13 cellular contexts compared by ENCODE assay signal in the genomic region with DNA sequence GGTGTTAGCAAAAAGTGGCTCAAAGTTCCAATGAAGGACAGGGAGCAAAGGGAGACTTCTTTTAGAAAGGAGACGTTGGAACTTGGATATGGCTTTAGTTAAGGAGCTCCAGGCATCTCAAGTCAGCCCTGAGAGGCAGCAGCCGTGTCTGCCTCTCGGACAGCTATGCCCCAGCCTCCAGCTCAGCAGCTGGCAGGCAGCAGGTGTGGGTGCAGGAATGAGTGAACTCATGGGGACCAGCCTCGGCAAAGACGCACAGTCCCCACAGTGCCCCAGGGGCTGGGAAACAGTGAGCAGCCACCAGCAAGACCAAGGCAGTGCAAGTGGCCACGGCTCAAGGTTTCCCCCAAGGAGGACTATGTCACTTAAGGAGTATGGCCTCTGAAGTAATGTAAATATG. TPM values are rescaled to one million over a fixed set of nuclear protein-coding genes. Genes with fewer than 3 reads are reported as not detected.
DNase-seq lines count a peak whose midpoint lies in the region; ATAC-seq and TF ChIP-seq lines count a peak whose summit lies in the region.
"Had no signal": no experiment of that assay in that cellular context is flagged by ENCODE, and none has a peak within 500 bp of the region (broad histone marks: within the 10 kb centered on the region; RNA-seq: fewer than 3 reads in every experiment).

No MANE protein-coding gene starts in this region.

- H3K4me3 ChIP-seq in right atrium auricular region, result no peak overlapping the region
- no peak overlapping the region for H3K4me3 ChIP-seq in neuronal stem cell (ENCODE audit: low read length in 2 of 2)
- no peak overlapping the region for H3K4me3 ChIP-seq in mucosa of descending colon

- H3K36me3 Mint-ChIP-seq in dendritic cell treated with granulocyte-macrophage colony-stimulating factor and Interleukin-4, amounts not matched to agents 40 ng/mL and 50 ng/mL, for 4 days (ENCODE audit: low read depth), result no peaks in the 10 kb centered on the region
- H3K36me3 Mint-ChIP-seq in activated CD8-positive, alpha-beta memory T cell treated with anti-CD3 and anti-CD28 coated beads, Interleukin-2, amount 10 ng/mL, durations not matched to agents 7 days and 5 days, result no peaks in the 10 kb centered on the region

- peaks cover 41% of the 10 kb centered on the region for H3K27me3 Mint-ChIP-seq in dendritic cell treated with granulocyte-macrophage colony-stimulating factor and Interleukin-4, amounts not matched to agents 40 ng/mL and 50 ng/mL, for 4 days
- peaks cover 61% of the 10 kb centered on the region for H3K27me3 Mint-ChIP-seq in activated CD8-positive, alpha-beta memory T cell treated with anti-CD3 and anti-CD28 coated beads, Interleukin-2, amount 10 ng/mL, durations not matched to agents 7 days and 5 days

- DNase-seq in right atrium auricular region (ENCODE audit: low spot score) (no peak), cardiac septum (ENCODE audit: low spot score) (no peak), neuronal stem cell (ENCODE audit: low spot score) (no peak), medulla oblongata (ENCODE audit: extremely low spot score) (no peak), mucosa of descending colon (no peak), AG08396 (ENCODE audit: low spot score) (no peak)
- DNase-seq in activated CD8-positive, alpha-beta memory T cell treated with anti-CD3 and anti-CD28 coated beads, Interleukin-2, amount 10 ng/mL, durations not matched to agents 7 days and 5 days, result no peak
- DNase-seq: activated CD4-positive, alpha-beta T cell treated with anti-CD3 and anti-CD28 coated beads for 4 hours; DMS79; midbrain had no signal

- no peak overlapping the region for H2BK12ac ChIP-seq in neuronal stem cell (ENCODE audit: low read length)

- no peak overlapping the region for H4K91ac ChIP-seq in neuronal stem cell (ENCODE audit: low read depth, low read length, poor library complexity)

- H4K8ac ChIP-seq in neuronal stem cell (ENCODE audit: low read depth, low read length), result no peak overlapping the region

- H2AFZ ChIP-seq in neuronal stem cell (ENCODE audit: low read length), result peak overlapping the region; percentile 71

- intact Hi-C loops in cardiac septum (cut with DNase I), result loop anchor here (5.0 kb wide), 1 partner anchor 37 kb away; no protein-coding TSS in a partner anchor
- intact Hi-C loops in dendritic cell treated with granulocyte-macrophage colony-stimulating factor and Interleukin-4, amounts not matched to agents 40 ng/mL and 50 ng/mL, for 4 days (cut with micrococcal nuclease), result no loop called here
- intact Hi-C loops in mucosa of descending colon (cut with DNase I, micrococcal nuclease), result no loop called here

- H3K27me3 ChIP-seq in right atrium auricular region (no peaks in the 10 kb centered on the region), neuronal stem cell (ENCODE audit: control insufficient read depth in 3 of 3, insufficient read depth in 3 of 3, low read depth in 1 of 3, low read length in 3 of 3) (peaks cover 4 to 33% (median 31%) of the 10 kb centered on the region in 3 experiments)

- CTCF ChIA-PET in activated CD8-positive, alpha-beta memory T cell treated with anti-CD3 and anti-CD28 coated beads, Interleukin-2, amount 10 ng/mL, durations not matched to agents 7 days and 5 days (lab: Charles Lee), result interaction anchor here (0.8 to 2.2 kb wide), 3 partner anchors 48 to 149 kb away, joined by 3 to 5 read pairs (median 4); no protein-coding TSS in a partner anchor

- H3K9ac ChIP-seq in neuronal stem cell (ENCODE audit: low read depth, low read length, poor library complexity), result no peak overlapping the region

- no peaks in the 10 kb centered on the region for H3K79me1 ChIP-seq in neuronal stem cell (ENCODE audit: low read depth, low read length)

- no peak overlapping the region for H2BK5ac ChIP-seq in neuronal stem cell (ENCODE audit: low read length)

- H3K4me1 ChIP-seq in right atrium auricular region (peaks cover 0 to 44% of the 10 kb centered on the region in 2 donors), neuronal stem cell (ENCODE audit: control insufficient read depth in 2 of 2, insufficient read depth in 1 of 2, low read depth in 1 of 2, low read length in 2 of 2) (peaks cover 8 to 9% of the 10 kb centered on the region in 2 donors), mucosa of descending colon (ENCODE audit: low read depth) (peaks cover 4% of the 10 kb centered on the region)

- H2BK120ac ChIP-seq in neuronal stem cell (ENCODE audit: low read depth, low read length), result no peak overlapping the region

- no peak for ATAC-seq in activated CD8-positive, alpha-beta memory T cell treated with anti-CD3 and anti-CD28 coated beads, Interleukin-2, amount 10 ng/mL, durations not matched to agents 7 days and 5 days
- ATAC-seq in mucosa of descending colon, result no peak

- peaks cover 42% of the 10 kb centered on the region for H3K4me1 Mint-ChIP-seq in dendritic cell treated with granulocyte-macrophage colony-stimulating factor and Interleukin-4, amounts not matched to agents 40 ng/mL and 50 ng/mL, for 4 days (ENCODE audit: low read depth)
- H3K4me1 Mint-ChIP-seq in activated CD8-positive, alpha-beta memory T cell treated with anti-CD3 and anti-CD28 coated beads, Interleukin-2, amount 10 ng/mL, durations not matched to agents 7 days and 5 days, result peaks cover 10% of the 10 kb centered on the region

- no peak overlapping the region for H3K4me2 ChIP-seq in neuronal stem cell (ENCODE audit: insufficient read depth, low read length, poor library complexity, severe bottlenecking)

- H3K27ac ChIP-seq in right atrium auricular region (peak overlapping the region; percentile 89 to 91), neuronal stem cell (replicated peaks; ENCODE audit: low read length) (no peak overlapping the region)
- H3K27ac ChIP-seq: epithelial cell of prostate had no signal

- H3K27ac Mint-ChIP-seq in dendritic cell treated with granulocyte-macrophage colony-stimulating factor and Interleukin-4, amounts not matched to agents 40 ng/mL and 50 ng/mL, for 4 days, result peak overlapping the region; percentile 73
- H3K27ac Mint-ChIP-seq in activated CD8-positive, alpha-beta memory T cell treated with anti-CD3 and anti-CD28 coated beads, Interleukin-2, amount 10 ng/mL, durations not matched to agents 7 days and 5 days, result no peak overlapping the region

- H2AK5ac ChIP-seq in neuronal stem cell (ENCODE audit: low read depth, low read length), result no peak overlapping the region

- H3K14ac ChIP-seq in neuronal stem cell (ENCODE audit: low read length), result no peak overlapping the region

- H3K4me3 Mint-ChIP-seq in dendritic cell treated with granulocyte-macrophage colony-stimulating factor and Interleukin-4, amounts not matched to agents 40 ng/mL and 50 ng/mL, for 4 days, result no peak overlapping the region
- no peak overlapping the region for H3K4me3 Mint-ChIP-seq in activated CD8-positive, alpha-beta memory T cell treated with anti-CD3 and anti-CD28 coated beads, Interleukin-2, amount 10 ng/mL, durations not matched to agents 7 days and 5 days

- TF ChIP-seq CTCF in right atrium auricular region (IDR thresholded peaks at IDR 0.05) (no peak), mucosa of descending colon (IDR thresholded peaks at IDR 0.05) (no peak)

- no peaks in the 10 kb centered on the region for H3K9me3 ChIP-seq in right atrium auricular region
- no peaks in the 10 kb centered on the region for H3K9me3 ChIP-seq in neuronal stem cell (replicated peaks in 1 of 2; ENCODE audit: control insufficient read depth in 2 of 2, insufficient read depth in 1 of 2, low read depth in 1 of 2, low read length in 2 of 2)
- H3K9me3 ChIP-seq in mucosa of descending colon, result no peaks in the 10 kb centered on the region

- H3K36me3 ChIP-seq in right atrium auricular region (no peaks in the 10 kb centered on the region), neuronal stem cell (replicated peaks in 1 of 2; ENCODE audit: control insufficient read depth in 2 of 2, insufficient read depth in 2 of 2, low read length in 2 of 2) (peaks cover 0 to 9% of the 10 kb centered on the region in 2 donors), mucosa of descending colon (ENCODE audit: low read depth) (no peaks in the 10 kb centered on the region)

- WGBS in neuronal stem cell (ENCODE audit: extremely low coverage in 2 of 2, insufficient read length in 2 of 2, insufficient replicate concordance in 1 of 2), 2 donors, result no CpG with 5 or more reads among the region's 6 CpGs

- no peak overlapping the region for H2BK15ac ChIP-seq in neuronal stem cell (ENCODE audit: low read length)

- H3K23ac ChIP-seq in neuronal stem cell (ENCODE audit: low read depth, low read length, poor library complexity), result peak overlapping the region; percentile 69

- H3K18ac ChIP-seq in neuronal stem cell (ENCODE audit: low read length), result no peak overlapping the region

- no peaks in the 10 kb centered on the region for H3K9me3 Mint-ChIP-seq in dendritic cell treated with granulocyte-macrophage colony-stimulating factor and Interleukin-4, amounts not matched to agents 40 ng/mL and 50 ng/mL, for 4 days
- H3K9me3 Mint-ChIP-seq in activated CD8-positive, alpha-beta memory T cell treated with anti-CD3 and anti-CD28 coated beads, Interleukin-2, amount 10 ng/mL, durations not matched to agents 7 days and 5 days (ENCODE audit: low read depth), result no peaks in the 10 kb centered on the region

- no peak overlapping the region for H3K4ac ChIP-seq in neuronal stem cell (ENCODE audit: low read length)

RNA-seq across cellular contexts. Expression of a gene that starts 1.6 kb away (rescaled TPM):
- 10 to 100 TPM; 71.2 to 88.5 TPM for total RNA-seq in right atrium auricular region
- 157 TPM for total RNA-seq in cardiac septum
- 30.3 TPM for polyA plus RNA-seq in neuronal stem cell (2013, experiment 1 of 2)
- polyA plus RNA-seq in neuronal stem cell (2013, experiment 2 of 2), result 33.9 TPM
- total RNA-seq in activated CD8-positive, alpha-beta memory T cell treated with anti-CD3 and anti-CD28 coated beads, Interleukin-2, amount 10 ng/mL, durations not matched to agents 7 days and 5 days, result 100 to 1,000 TPM; 197 to 229 TPM
- 100 to 1,000 TPM; 114 to 157 (median 120) TPM for total RNA-seq in mucosa of descending colon

RNA-seq across cellular contexts. Expression of a gene that starts 35.2 kb away (rescaled TPM):
- 1 to 10 TPM; 1.0 to 4.5 TPM for total RNA-seq in right atrium auricular region
- total RNA-seq in cardiac septum, result 3.5 TPM
- 0.15 TPM for polyA plus RNA-seq in neuronal stem cell (2013, experiment 1 of 2)
- not detected for polyA plus RNA-seq in neuronal stem cell (2013, experiment 2 of 2)
- not detected for total RNA-seq in activated CD8-positive, alpha-beta memory T cell treated with anti-CD3 and anti-CD28 coated beads, Interleukin-2, amount 10 ng/mL, durations not matched to agents 7 days and 5 days
- 10 to 100 TPM; 25.8 to 95.2 (median 62.8) TPM for total RNA-seq in mucosa of descending colon

RNA-seq across cellular contexts. Expression of a gene that starts 59.4 kb away (rescaled TPM):
- total RNA-seq in right atrium auricular region (not detected), cardiac septum (not detected), mucosa of descending colon (not detected)
- polyA plus RNA-seq in neuronal stem cell (2013, experiment 1 of 2), result not detected
- not detected for polyA plus RNA-seq in neuronal stem cell (2013, experiment 2 of 2)
- total RNA-seq in activated CD8-positive, alpha-beta memory T cell treated with anti-CD3 and anti-CD28 coated beads, Interleukin-2, amount 10 ng/mL, durations not matched to agents 7 days and 5 days, result not detected
- polyA plus RNA-seq: small intestine had no signal
